Comparison of ENCODE assay signal across 25 cellular contexts in the genomic region with DNA sequence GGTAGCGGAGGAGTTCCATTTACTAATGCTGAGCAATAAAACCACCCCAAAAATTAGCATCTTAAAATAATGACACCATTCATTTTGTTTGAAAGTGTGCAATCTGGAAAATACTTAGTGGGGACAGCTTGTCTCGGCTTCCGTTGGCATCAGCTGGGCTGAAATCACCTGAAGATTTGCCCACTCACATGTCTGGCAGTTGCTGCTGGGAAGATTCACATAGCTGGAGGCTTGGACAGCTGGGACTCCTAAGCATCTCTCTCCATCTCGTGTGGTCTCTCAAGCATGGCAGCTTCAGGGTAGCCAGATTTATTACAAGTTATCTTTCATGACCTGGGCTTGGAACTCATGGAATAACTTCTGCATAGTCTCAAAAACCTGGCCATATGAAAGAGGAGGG. TPM values are rescaled to one million over a fixed set of nuclear protein-coding genes. Genes with fewer than 3 reads are reported as not detected.
A peak's percentile ranks its signal among the peaks of the same experiment; 100 is the strongest.
DNase-seq lines count a peak whose midpoint lies in the region; ATAC-seq, FAIRE-seq and TF ChIP-seq lines count a peak whose summit lies in the region.
"Had no signal": no experiment of that assay in that cellular context is flagged by ENCODE, and none has a peak within 500 bp of the region (broad histone marks: within the 10 kb centered on the region; RNA-seq: fewer than 3 reads in every experiment).

No MANE protein-coding gene starts in this region.

- H3K36me3 Mint-ChIP-seq in osteocyte (ENCODE audit: unreplicated experiment) (no peaks in the 10 kb centered on the region), Caco-2 (ENCODE audit: insufficient read depth, unreplicated experiment) (no peaks in the 10 kb centered on the region)
- H3K36me3 Mint-ChIP-seq: CD14-positive monocyte; CD4-positive, alpha-beta memory T cell had no signal

- H3K27me3 ChIP-seq in Caco-2 (replicated peaks; ENCODE audit: control insufficient read depth, insufficient read depth, low read length): no peaks in the 10 kb centered on the region; the same call in 1 of the 2 replicates
- H3K27me3 ChIP-seq: BLaER1 had no signal

- DNase-seq in D721Med (ENCODE audit: insufficient read length, low spot score) (no peak), NCI-H524 treated with DMSO at 0.1 percent for 48 hours (lab: John Stamatoyannopoulos, UW) (peak; percentile 62), cerebellar cortex (ENCODE audit: low spot score) (peak; percentile 10), osteocyte (ENCODE audit: extremely low spot score, unreplicated experiment) (peak; percentile 44), Caco-2 (no peak), SHP77 (lab: John Stamatoyannopoulos, UW) (no peak)
- DNase-seq: 8988T; Calu3; CD4-positive, alpha-beta memory T cell; DMS 273 treated with DMSO at 0.1 percent for 48 hours; DMS53; DND-41; EL; HCEC 1CT; HFFc6 had no signal

- H3K4me1 ChIP-seq in Caco-2: no peaks in the 10 kb centered on the region
- H3K4me1 ChIP-seq: BLaER1 had no signal

- POLR2A ChIA-PET in Caco-2 (lab: Charles Lee): no interaction called here

- CTCF ChIA-PET in Caco-2 (lab: Charles Lee): interaction anchor here (0.7 kb wide), 1 partner anchor 39 kb away, joined by 4 read pairs; no protein-coding TSS in a partner anchor

- H3K27ac Mint-ChIP-seq in osteocyte (ENCODE audit: unreplicated experiment): no peak overlapping the region
- H3K27ac Mint-ChIP-seq in Caco-2 (ENCODE audit: unreplicated experiment): no peak overlapping the region
- H3K27ac Mint-ChIP-seq: CD14-positive monocyte; CD4-positive, alpha-beta memory T cell; GM23338; HFFc6 had no signal

- no peak for TF ChIP-seq CTCF in D721Med (IDR thresholded peaks at IDR 0.05; ENCODE audit: insufficient read depth, missing control alignments)
- no peak for TF ChIP-seq CTCF in osteocyte (IDR thresholded peaks at IDR 0.05)
- TF ChIP-seq CTCF in Caco-2 (IDR thresholded peaks at IDR 0.05; ENCODE audit: insufficient read depth in 1 of 2, low read depth in 1 of 2, low read length in 1 of 2, severe bottlenecking in 1 of 2, unreplicated experiment in 1 of 2): no peak

- intact Hi-C loops in Caco-2 (cut with micrococcal nuclease; ENCODE audit: unreplicated experiment): no loop called here

- H3K4me1 Mint-ChIP-seq in osteocyte (ENCODE audit: unreplicated experiment) (no peaks in the 10 kb centered on the region), Caco-2 (ENCODE audit: low read depth, unreplicated experiment) (no peaks in the 10 kb centered on the region)
- H3K4me1 Mint-ChIP-seq: CD14-positive monocyte; CD4-positive, alpha-beta memory T cell had no signal

- ATAC-seq in HG03108 (IDR thresholded peaks at IDR 0.05; ENCODE audit: unreplicated experiment): no peak
- ATAC-seq: GM23338, HepG2 had no signal

- peaks cover 49% of the 10 kb centered on the region for H3K27me3 Mint-ChIP-seq in osteocyte (ENCODE audit: unreplicated experiment)
- H3K27me3 Mint-ChIP-seq in Caco-2 (ENCODE audit: insufficient read depth, unreplicated experiment): peaks cover 7% of the 10 kb centered on the region

- peak; percentile 25 for FAIRE-seq in D721Med (lab: Jason Lieb, UNC)
- FAIRE-seq: G401.6, GM12891, H54, HepG2 had no signal

- H3K9me3 ChIP-seq in Caco-2: peaks cover 6% of the 10 kb centered on the region; the same call in 1 of the 2 replicates

- no peaks in the 10 kb centered on the region for H3K36me3 ChIP-seq in Caco-2 (ENCODE audit: control insufficient read depth, insufficient read depth, low read length)
- H3K36me3 ChIP-seq: BLaER1 had no signal

- BruUV-seq in Caco-2 (replicated peaks; lab: Mats Ljungman, UMichigan): no TSS peak

- H3K9me3 Mint-ChIP-seq in osteocyte (ENCODE audit: unreplicated experiment) (peaks cover 9% of the 10 kb centered on the region), Caco-2 (ENCODE audit: unreplicated experiment) (no peaks in the 10 kb centered on the region)

- H3K4me3 Mint-ChIP-seq in osteocyte (ENCODE audit: unreplicated experiment): no peak overlapping the region
- no peak overlapping the region for H3K4me3 Mint-ChIP-seq in Caco-2 (ENCODE audit: unreplicated experiment)
- H3K4me3 Mint-ChIP-seq: CD14-positive monocyte; CD4-positive, alpha-beta memory T cell; GM23338; HFFc6; IgD-negative memory B cell had no signal

- no peak overlapping the region for H3K4me3 ChIP-seq in Caco-2 (ENCODE audit: low read depth, low read length)
- H3K4me3 ChIP-seq: BLaER1, GM23338 had no signal

RNA-seq across cellular contexts. Expression of a gene that starts 38.4 kb away (rescaled TPM):
- not detected in 2 replicates for total RNA-seq in osteocyte
- total RNA-seq in Caco-2 (2022): not detected in 2 replicates
- total RNA-seq: A673; Calu3; CD4-positive, alpha-beta memory T cell; GM23338; HepG2; HFFc6 had no signal

Comparison
In these comparisons a context has a peak if more than half of its experiments do, and no peak if none do; other contexts are left out.
1. DNase-seq: peak in NCI-H524 treated with DMSO at 0.1 percent for 48 hours (single experiment), cerebellar cortex (single experiment) and osteocyte (single experiment); none in D721Med (single experiment), Caco-2 (0 of 2) and SHP77 (0 of 2).